Comparison of ENCODE assay signal across 10 cellular contexts in the genomic region with DNA sequence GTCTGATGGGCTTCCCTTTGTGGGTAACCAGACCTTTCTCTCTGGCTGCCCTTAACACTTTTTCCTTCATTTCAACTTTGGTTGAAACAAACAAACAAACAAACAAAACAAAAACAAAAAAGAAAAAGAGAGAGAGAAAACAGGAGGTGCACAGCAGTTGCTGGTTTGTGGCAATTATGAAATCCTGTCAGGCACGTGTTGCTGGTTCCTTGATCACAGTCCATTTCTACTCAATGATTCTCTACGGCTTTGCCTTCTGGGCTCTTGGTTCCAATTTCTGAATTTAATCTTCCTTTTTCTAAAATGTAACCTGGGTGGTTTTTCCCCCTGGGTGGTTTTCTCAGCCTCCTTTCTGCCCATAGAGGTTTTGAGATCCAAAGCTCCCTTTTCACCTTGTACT.
"Had no signal": no experiment of that assay in that cellular context is flagged by ENCODE, and none has a peak within 500 bp of the region (broad histone marks: within the 10 kb centered on the region; RNA-seq: fewer than 3 reads in every experiment).

No MANE protein-coding gene starts in this region.

- H3K4me3 ChIP-seq: GM23338, K562 had no signal

- FAIRE-seq: H1, H54, K562 had no signal

- H3K27ac ChIP-seq: HL-60 had no signal

- ATAC-seq: GM23338, K562 had no signal

- H2AFZ ChIP-seq: GM23338 had no signal

- DNase-seq: H9, HCEC 1CT, HFFc6, IMR-90, KG1 had no signal

- H3K4me2 ChIP-seq: GM23338 had no signal
